ENCODE assay signal across 35 cellular contexts in the genomic region with DNA sequence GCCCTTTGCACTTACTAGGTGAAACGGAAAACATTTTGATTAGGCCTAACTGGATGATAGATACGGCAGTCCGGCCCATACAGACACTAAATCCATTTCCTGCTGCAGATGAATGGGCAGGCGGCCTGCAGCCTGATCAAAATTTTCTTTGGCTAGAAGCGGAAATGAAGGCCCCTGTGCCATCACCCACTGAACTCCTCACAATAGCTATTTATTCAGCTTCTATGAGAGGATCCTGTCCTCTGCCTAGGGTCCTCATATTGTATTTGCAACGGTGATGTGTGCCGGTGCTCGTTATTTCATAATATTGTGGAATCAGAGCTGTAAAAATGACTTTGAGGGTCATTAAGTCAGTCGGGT.
"Had no signal": no experiment of that assay in that cellular context is flagged by ENCODE, and none has a peak within 500 bp of the region (broad histone marks: within the 10 kb centered on the region; RNA-seq: fewer than 3 reads in every experiment).

No MANE protein-coding gene starts in this region.

- DNase-seq: activated CD4-positive, alpha-beta memory T cell treated with anti-CD3 and anti-CD28 coated beads for 36 hours; activated CD4-positive, alpha-beta T cell treated with anti-CD3 and anti-CD28 coated beads for 36 hours; activated CD4-positive, alpha-beta T cell treated with anti-CD3 and anti-CD28 coated beads, Interleukin-2, amount 50 U/mL, for 1 hour; activated CD8-positive, alpha-beta memory T cell treated with anti-CD3 and anti-CD28 coated beads, Interleukin-2, amount 50 U/mL, for 4 hours; activated gamma-delta T cell treated with Interleukin-2 at 50 U/mL for 16 hours; activated naive CD4-positive, alpha-beta T cell treated with anti-CD3 and anti-CD28 coated beads for 36 hours; activated T-cell treated with anti-CD3 and anti-CD28 coated beads for 4 hours; activated T-cell treated with anti-CD3 and anti-CD28 coated beads, Interleukin-2, amount 50 U/mL, for 4 hours; amniotic stem cell; aorta; brain microvascular endothelial cell; Kasumi-1; KG1; MG63; NCI-H1092; NCI-H146; NCI-H187; NCI-H2029 treated with DMSO at 0.1 percent for 48 hours; NCI-H2107; NCI-H2171; NCI-H510A; NCI-H748 treated with DMSO at 0.1 percent for 48 hours; NK-92 treated with Interleukin-12 subunit alpha and Interleukin-12 subunit beta, amount 100 ng/mL, for 24 hours; PC-3; Peyer's patch; RPMI8226; SHP77 treated with DMSO at 0.1 percent for 48 hours; SK-N-SH had no signal

- H3K4me3 Mint-ChIP-seq: activated CD4-positive, alpha-beta memory T cell treated with anti-CD3 and anti-CD28 coated beads for 36 hours; activated CD4-positive, alpha-beta T cell treated with anti-CD3 and anti-CD28 coated beads for 36 hours; activated naive CD4-positive, alpha-beta T cell treated with anti-CD3 and anti-CD28 coated beads for 36 hours; activated naive CD8-positive, alpha-beta T cell; activated T-cell treated with anti-CD3 and anti-CD28 coated beads, Interleukin-2, amount 50 U/mL, for 4 hours; activated T-helper 1 cell treated with anti-CD3 and anti-CD28 coated beads, Interleukin-12 subunit alpha, Interleukin-12 subunit beta, Interleukin-2, Interleukin-4 antibody, amounts not matched to agents 30 ng/mL and 10 ng/mL and 1 ng/mL, durations not matched to agents 14 hours and 24 hours and 36 hours; T-helper 1 cell treated with Interleukin-12 subunit alpha and Interleukin-12 subunit beta and Interleukin-4 antibody, amounts not matched to agents 30 μg/mL and 1 μg/mL, for 36 hours; T-helper 2 cell treated with Interferon-gamma antibody and Interleukin-4, amounts not matched to agents 5 μg/mL and 100 μg/mL, for 36 hours; WTC11 had no signal

- H3K4me1 Mint-ChIP-seq: activated CD4-positive, alpha-beta T cell treated with anti-CD3 and anti-CD28 coated beads for 36 hours had no signal

- H3K27ac ChIP-seq: brain microvascular endothelial cell, Peyer's patch, SJSA1 had no signal

- H3K36me3 ChIP-seq: brain microvascular endothelial cell, MG63, Peyer's patch, SJSA1 had no signal

- ATAC-seq: activated CD4-positive, alpha-beta T cell treated with anti-CD3 and anti-CD28 coated beads for 36 hours; activated CD4-positive, CD25-positive, alpha-beta regulatory T cell treated with anti-CD3 and anti-CD28 coated beads, Interleukin-2, amount 50 U/mL, for 24 hours; activated T-cell treated with anti-CD3 and anti-CD28 coated beads, Interleukin-2, amount 50 U/mL, for 4 hours; PC-3 had no signal

- H3K27me3 Mint-ChIP-seq: activated CD4-positive, alpha-beta memory T cell treated with anti-CD3 and anti-CD28 coated beads for 36 hours; activated CD4-positive, alpha-beta T cell treated with anti-CD3 and anti-CD28 coated beads for 36 hours; activated naive CD8-positive, alpha-beta T cell had no signal

- H3K4me1 ChIP-seq: Peyer's patch, SJSA1 had no signal

- H3K9me3 ChIP-seq: MG63, Peyer's patch, SJSA1, SK-N-SH had no signal

- H3K27me3 ChIP-seq: brain microvascular endothelial cell, MG63, Peyer's patch had no signal

- H3K27ac Mint-ChIP-seq: activated CD4-positive, alpha-beta memory T cell treated with anti-CD3 and anti-CD28 coated beads for 36 hours; activated CD4-positive, alpha-beta T cell treated with anti-CD3 and anti-CD28 coated beads for 36 hours; activated naive CD4-positive, alpha-beta T cell treated with anti-CD3 and anti-CD28 coated beads for 36 hours; activated naive CD8-positive, alpha-beta T cell; activated T-helper 1 cell treated with anti-CD3 and anti-CD28 coated beads, Interleukin-12 subunit alpha, Interleukin-12 subunit beta, Interleukin-2, Interleukin-4 antibody, amounts not matched to agents 30 ng/mL and 10 ng/mL and 1 ng/mL, durations not matched to agents 14 hours and 24 hours and 36 hours; T-helper 1 cell treated with Interleukin-12 subunit alpha and Interleukin-12 subunit beta and Interleukin-4 antibody, amounts not matched to agents 30 μg/mL and 1 μg/mL, for 36 hours; T-helper 2 cell treated with Interferon-gamma antibody and Interleukin-4, amounts not matched to agents 5 μg/mL and 100 μg/mL, for 36 hours; WTC11 had no signal

- H3K4me2 ChIP-seq: SK-N-SH had no signal

- H3K9ac ChIP-seq: SK-N-SH had no signal

- H3K9me2 ChIP-seq: SK-N-SH had no signal

- H3K9me3 Mint-ChIP-seq: activated T-helper 1 cell treated with anti-CD3 and anti-CD28 coated beads, Interleukin-12 subunit alpha, Interleukin-12 subunit beta, Interleukin-2, Interleukin-4 antibody, amounts not matched to agents 30 ng/mL and 10 ng/mL and 1 ng/mL, durations not matched to agents 14 hours and 24 hours and 36 hours had no signal

- H3K4me3 ChIP-seq: MG63, Peyer's patch, SJSA1 had no signal
